In genomic region chr3:94130690-94131089, GRCh38 we compare ENCODE assay signal across 14 cellular contexts.
"Had no signal": no experiment of that assay in that cellular context is flagged by ENCODE, and none has a peak within 500 bp of the region (broad histone marks: within the 10 kb centered on the region; RNA-seq: fewer than 3 reads in every experiment).

No MANE protein-coding gene starts in this region.

- H3K9me3 Mint-ChIP-seq: activated CD4-positive, alpha-beta T cell treated with anti-CD3 and anti-CD28 coated beads, Interleukin-2, amount 10 ng/mL, durations not matched to agents 7 days and 5 days; immature natural killer cell; type B pancreatic cell had no signal

- H3K27me3 Mint-ChIP-seq: activated CD4-positive, alpha-beta T cell treated with anti-CD3 and anti-CD28 coated beads, Interleukin-2, amount 10 ng/mL, durations not matched to agents 7 days and 5 days; activated naive CD8-positive, alpha-beta T cell treated with anti-CD3 and anti-CD28 coated beads, Interleukin-2, amount 10 ng/mL, durations not matched to agents 7 days and 5 days; naive thymus-derived CD8-positive, alpha-beta T cell; T-helper 17 cell; type B pancreatic cell had no signal

- DNase-seq: activated CD4-positive, alpha-beta T cell treated with anti-CD3 and anti-CD28 coated beads, Interleukin-2, amount 10 ng/mL, durations not matched to agents 7 days and 5 days; activated gamma-delta T cell; activated naive CD8-positive, alpha-beta T cell treated with anti-CD3 and anti-CD28 coated beads, Interleukin-2, amount 10 ng/mL, durations not matched to agents 7 days and 5 days; glutamatergic neuron; immature natural killer cell; left cardiac atrium; naive thymus-derived CD8-positive, alpha-beta T cell; posterior cingulate gyrus; right cardiac atrium; stimulated activated naive CD4-positive, alpha-beta T cell; T-helper 17 cell had no signal

- ATAC-seq: esophagus mucosa; left cardiac atrium; naive thymus-derived CD8-positive, alpha-beta T cell; right cardiac atrium; T-helper 17 cell; WTC11 had no signal

- H3K4me1 Mint-ChIP-seq: activated CD4-positive, alpha-beta T cell treated with anti-CD3 and anti-CD28 coated beads, Interleukin-2, amount 10 ng/mL, durations not matched to agents 7 days and 5 days; activated naive CD8-positive, alpha-beta T cell treated with anti-CD3 and anti-CD28 coated beads, Interleukin-2, amount 10 ng/mL, durations not matched to agents 7 days and 5 days; immature natural killer cell had no signal

- H3K27ac Mint-ChIP-seq: activated CD4-positive, alpha-beta T cell treated with anti-CD3 and anti-CD28 coated beads, Interleukin-2, amount 10 ng/mL, durations not matched to agents 7 days and 5 days; activated naive CD8-positive, alpha-beta T cell treated with anti-CD3 and anti-CD28 coated beads, Interleukin-2, amount 10 ng/mL, durations not matched to agents 7 days and 5 days; immature natural killer cell; T-helper 17 cell; type B pancreatic cell; WTC11 had no signal

- H3K4me3 Mint-ChIP-seq: activated CD4-positive, alpha-beta T cell treated with anti-CD3 and anti-CD28 coated beads, Interleukin-2, amount 10 ng/mL, durations not matched to agents 7 days and 5 days; activated naive CD8-positive, alpha-beta T cell treated with anti-CD3 and anti-CD28 coated beads, Interleukin-2, amount 10 ng/mL, durations not matched to agents 7 days and 5 days; immature natural killer cell; naive thymus-derived CD8-positive, alpha-beta T cell; T-helper 17 cell; type B pancreatic cell; WTC11 had no signal
